8 cellular contexts compared by ENCODE assay signal in genomic region chr22:20429254-20430100, GRCh38. TPM values are rescaled to one million over a fixed set of nuclear protein-coding genes. Genes with fewer than 3 reads are reported as not detected.
DNase-seq lines count a peak whose midpoint lies in the region; ATAC-seq, FAIRE-seq and TF ChIP-seq lines count a peak whose summit lies in the region.

No MANE protein-coding gene starts in this region.

- peak overlapping the region; percentile 76 for H2AFZ ChIP-seq in DND-41 (ENCODE audit: low read depth, low read length)
- peak overlapping the region; percentile 78 for H2AFZ ChIP-seq in MM.1S (ENCODE audit: low read length)

- H3K27ac ChIP-seq in DND-41 (ENCODE audit: low read length) (no peak overlapping the region), MM.1S (ENCODE audit: low read length) (no peak overlapping the region), small intestine (ENCODE audit: low read depth in 1 of 2, low read length in 1 of 2) (no peak overlapping the region)

- no peaks in the 10 kb centered on the region for H3K79me2 ChIP-seq in DND-41 (ENCODE audit: insufficient read depth, low read length)
- no peaks in the 10 kb centered on the region for H3K79me2 ChIP-seq in MM.1S (ENCODE audit: low read length)

- DNase-seq in DND-41 (peak; percentile 79), MM.1S (peak; percentile 74), germinal center (ENCODE audit: low spot score) (peak; percentile 91), small intestine (peak; percentile 84), KG1 (lab: John Stamatoyannopoulos, UW) (no peak), RKO (ENCODE audit: low spot score) (no peak), NCI-H1694 treated with DMSO at 0.1 percent for 48 hours (lab: John Stamatoyannopoulos, UW) (no peak)
- peak; percentile 52 for DNase-seq in activated CD8-positive, alpha-beta memory T cell treated with anti-CD3 and anti-CD28 coated beads, Interleukin-2, amount 50 U/mL, for 24 hours (ENCODE audit: extremely low read depth)

- H4K20me1 ChIP-seq in DND-41 (ENCODE audit: insufficient read depth, low read length) (peaks cover 3% of the 10 kb centered on the region; the same call in 1 of the 2 replicates), MM.1S (ENCODE audit: insufficient read depth, low read length) (no peaks in the 10 kb centered on the region)

- no peaks in the 10 kb centered on the region for H3F3A ChIP-seq in MM.1S (ENCODE audit: insufficient read depth, low read length)

- FAIRE-seq in small intestine (lab: Jason Lieb, UNC), result no peak

- ATAC-seq in DND-41 (ENCODE audit: insufficient read depth, low read depth), result peak; percentile 89

- H3K27me3 ChIP-seq in DND-41 (ENCODE audit: insufficient read depth, low read length, poor library complexity) (no peaks in the 10 kb centered on the region), MM.1S (replicated peaks; ENCODE audit: insufficient read depth, low read length) (peaks cover 42% of the 10 kb centered on the region), small intestine (ENCODE audit: control insufficient read depth in 2 of 2, insufficient read depth in 2 of 2, low read length in 2 of 2) (peaks cover 24 to 30% of the 10 kb centered on the region in 2 donors)

- H3K4me3 ChIP-seq in DND-41 (ENCODE audit: low read depth in 1 of 2, low read length in 2 of 2), result peak overlapping the region in 1 of 2 experiments; percentile 53; a peak in 3 of 4 replicates
- peak overlapping the region; percentile 57 for H3K4me3 ChIP-seq in MM.1S (ENCODE audit: low read length)
- peak overlapping the region; percentile 8 to 56 for H3K4me3 ChIP-seq in small intestine (ENCODE audit: low read depth in 1 of 2, low read length in 2 of 2)

- H3K9ac ChIP-seq in DND-41 (ENCODE audit: low read depth, low read length) (peak overlapping the region; percentile 32; the same call in 1 of the 2 replicates), MM.1S (ENCODE audit: low read length) (no peak overlapping the region)

- no peaks in the 10 kb centered on the region for H3K9me2 ChIP-seq in MM.1S (replicated peaks; ENCODE audit: insufficient read depth, low read length)

- peaks cover 12% of the 10 kb centered on the region for H3K4me1 ChIP-seq in DND-41 (ENCODE audit: insufficient read depth, low read length)
- H3K4me1 ChIP-seq in MM.1S (ENCODE audit: low read length), result no peaks in the 10 kb centered on the region
- H3K4me1 ChIP-seq in small intestine (ENCODE audit: control insufficient read depth in 2 of 2, insufficient read depth in 1 of 2, low read depth in 1 of 2, low read length in 1 of 2), result peaks cover 1 to 7% of the 10 kb centered on the region in 2 donors

- 9 to 32% (median 15%) methylated on average over 55 to 75 of the region's 75 CpGs for WGBS in small intestine, 3 donors

- H3K4me2 ChIP-seq in DND-41 (ENCODE audit: insufficient read depth, low read length) (peak overlapping the region; percentile 79), MM.1S (ENCODE audit: low read depth, low read length) (peak overlapping the region; percentile 92)

- TF ChIP-seq CTCF in DND-41 (IDR thresholded peaks at IDR 0.05; ENCODE audit: borderline replicate concordance, extremely low read depth, low read length, poor library complexity, severe bottlenecking), result no peak
- no peak for TF ChIP-seq CTCF in MM.1S (IDR thresholded peaks at IDR 0.05; ENCODE audit: low read length)

- H3K9me3 ChIP-seq in DND-41 (ENCODE audit: insufficient read depth, low read length, severe bottlenecking), result no peaks in the 10 kb centered on the region
- H3K9me3 ChIP-seq in MM.1S (replicated peaks; ENCODE audit: insufficient read depth, low read length), result no peaks in the 10 kb centered on the region
- no peaks in the 10 kb centered on the region for H3K9me3 ChIP-seq in small intestine (ENCODE audit: control insufficient read depth, low read depth)

- H3K36me3 ChIP-seq in DND-41 (ENCODE audit: insufficient read depth, low read length) (no peaks in the 10 kb centered on the region), MM.1S (replicated peaks; ENCODE audit: insufficient read depth, low read length) (no peaks in the 10 kb centered on the region), small intestine (ENCODE audit: control insufficient read depth in 2 of 2, insufficient read depth in 2 of 2, low read length in 2 of 2) (no peaks in the 10 kb centered on the region)

RNA-seq across cellular contexts. Expression of gene SCARF2, which starts 8.1 kb away (rescaled TPM):
- 1 to 10 TPM in 1 of 3 donors, under 1 TPM in 2; 0.22 to 2.4 (median 0.54) TPM for polyA plus RNA-seq in small intestine

RNA-seq across cellular contexts. Expression of gene ZNF74, which starts 35.5 kb away (rescaled TPM):
- polyA plus RNA-seq in small intestine, result 1 to 10 TPM; 2.5 to 5.4 (median 3.0) TPM

Comparison
In these comparisons a context has a peak if more than half of its experiments do, and no peak if none do; other contexts are left out.
1. DNase-seq: peak in DND-41 (single experiment), MM.1S (single experiment), activated CD8-positive, alpha-beta memory T cell treated with anti-CD3 and anti-CD28 coated beads, Interleukin-2, amount 50 U/mL, for 24 hours (single experiment), germinal center (single experiment) and small intestine (single experiment); none in KG1 (single experiment), RKO (single experiment) and NCI-H1694 treated with DMSO at 0.1 percent for 48 hours (single experiment).